ENCODE assay signal across 10 cellular contexts in genomic region chr16:29996773-29997250, GRCh38. TPM values are rescaled to one million over a fixed set of nuclear protein-coding genes. Genes with fewer than 3 reads are reported as not detected.
DNase-seq lines count a peak whose midpoint lies in the region; ATAC-seq, FAIRE-seq and TF ChIP-seq lines count a peak whose summit lies in the region.
"Had no signal": no experiment of that assay in that cellular context is flagged by ENCODE, and none has a peak within 500 bp of the region (broad histone marks: within the 10 kb centered on the region; RNA-seq: fewer than 3 reads in every experiment).

No MANE protein-coding gene starts in this region.

- H3K27ac ChIP-seq in kidney (ENCODE audit: low read depth in 2 of 2, low read length in 2 of 2) (no peak overlapping the region), thoracic aorta (peak overlapping the region in 1 of 2 donors; percentile 96)

- FAIRE-seq in kidney (lab: Jason Lieb, UNC): no peak

- H3K36me3 ChIP-seq in kidney (ENCODE audit: control insufficient read depth in 1 of 2, insufficient read depth in 2 of 2, low read length in 2 of 2): peaks cover 4 to 24% of the 10 kb centered on the region in 2 donors
- peaks cover 14% of the 10 kb centered on the region for H3K36me3 ChIP-seq in thoracic aorta

- H3K9ac ChIP-seq in kidney (ENCODE audit: low read length in 2 of 2): peak overlapping the region; percentile 63 to 99

- H3K4me1 ChIP-seq in kidney (ENCODE audit: control insufficient read depth in 1 of 2, insufficient read depth in 1 of 2, low read depth in 1 of 2, low read length in 2 of 2) (peaks cover 14 to 16% of the 10 kb centered on the region in 2 donors), thoracic aorta (ENCODE audit: control insufficient read depth in 1 of 2, low read depth in 2 of 2) (peaks cover 12 to 20% of the 10 kb centered on the region in 2 donors)

- peak overlapping the region; percentile 98 to 99 for H3K4me3 ChIP-seq in kidney (ENCODE audit: low read length in 2 of 2)
- H3K4me3 ChIP-seq in thoracic aorta: peak overlapping the region; percentile 86

- H3K27me3 Mint-ChIP-seq in activated CD4-positive, alpha-beta T cell treated with anti-CD3 and anti-CD28 coated beads, Interleukin-2, amount 10 ng/mL, durations not matched to agents 7 days and 5 days: no peaks in the 10 kb centered on the region
- no peaks in the 10 kb centered on the region for H3K27me3 Mint-ChIP-seq in activated T-helper 2 cell treated with anti-CD3 and anti-CD28 coated beads, Interferon-gamma antibody, Interleukin-2, Interleukin-4, amounts not matched to agents 10 μg/mL and 5 μg/mL and 100 μg/mL, durations not matched to agents 14 hours and 24 hours and 36 hours (ENCODE audit: low read depth)

- peak overlapping the region; percentile 96 for H3K27ac Mint-ChIP-seq in activated CD4-positive, alpha-beta T cell treated with anti-CD3 and anti-CD28 coated beads, Interleukin-2, amount 10 ng/mL, durations not matched to agents 7 days and 5 days
- H3K27ac Mint-ChIP-seq in activated T-helper 2 cell treated with anti-CD3 and anti-CD28 coated beads, Interferon-gamma antibody, Interleukin-2, Interleukin-4, amounts not matched to agents 10 μg/mL and 5 μg/mL and 100 μg/mL, durations not matched to agents 14 hours and 24 hours and 36 hours: peak overlapping the region; percentile 96

- no peak for DNase-seq in activated CD4-positive, alpha-beta T cell treated with anti-CD3 and anti-CD28 coated beads, Interleukin-2, amount 10 ng/mL, durations not matched to agents 7 days and 5 days
- no peak for DNase-seq in activated CD4-positive, alpha-beta T cell treated with anti-CD3 and anti-CD28 coated beads, Interleukin-2, amount 50 U/mL, for 1 hour
- DNase-seq in activated T-helper 2 cell treated with anti-CD3 and anti-CD28 coated beads, Interferon-gamma antibody, Interleukin-2, Interleukin-4, amounts not matched to agents 10 μg/mL and 5 μg/mL and 100 μg/mL, durations not matched to agents 14 hours and 24 hours and 36 hours (ENCODE audit: low spot score): no peak
- DNase-seq in kidney (no peak), thoracic aorta (ENCODE audit: low spot score) (no peak), anterior cingulate cortex (lab: John Stamatoyannopoulos, UW) (no peak)

- H3K27me3 ChIP-seq in thoracic aorta (replicated peaks; ENCODE audit: insufficient read depth): no peaks in the 10 kb centered on the region

- no peaks in the 10 kb centered on the region for H3K9me3 Mint-ChIP-seq in activated CD4-positive, alpha-beta T cell treated with anti-CD3 and anti-CD28 coated beads, Interleukin-2, amount 10 ng/mL, durations not matched to agents 7 days and 5 days
- H3K9me3 Mint-ChIP-seq in activated T-helper 2 cell treated with anti-CD3 and anti-CD28 coated beads, Interferon-gamma antibody, Interleukin-2, Interleukin-4, amounts not matched to agents 10 μg/mL and 5 μg/mL and 100 μg/mL, durations not matched to agents 14 hours and 24 hours and 36 hours: no peaks in the 10 kb centered on the region

- H3K9me3 ChIP-seq in kidney (ENCODE audit: control insufficient read depth in 1 of 2, low read length in 2 of 2): no peaks in the 10 kb centered on the region
- no peaks in the 10 kb centered on the region for H3K9me3 ChIP-seq in thoracic aorta

- CTCF ChIA-PET in activated CD4-positive, alpha-beta T cell treated with anti-CD3 and anti-CD28 coated beads, Interleukin-2, amount 10 ng/mL, durations not matched to agents 7 days and 5 days (lab: Charles Lee): interaction anchor here (1.3 kb wide), 1 partner anchor 18 kb away, joined by 4 read pairs; no protein-coding TSS in a partner anchor

- TF ChIP-seq CTCF in kidney (IDR thresholded peaks at IDR 0.05; ENCODE audit: borderline replicate concordance, extremely low read depth, insufficient read depth) (no peak), thoracic aorta (IDR thresholded peaks at IDR 0.05) (no peak)

- H3K36me3 Mint-ChIP-seq in activated CD4-positive, alpha-beta T cell treated with anti-CD3 and anti-CD28 coated beads, Interleukin-2, amount 10 ng/mL, durations not matched to agents 7 days and 5 days (ENCODE audit: low read depth): peaks cover 40% of the 10 kb centered on the region
- H3K36me3 Mint-ChIP-seq in activated T-helper 2 cell treated with anti-CD3 and anti-CD28 coated beads, Interferon-gamma antibody, Interleukin-2, Interleukin-4, amounts not matched to agents 10 μg/mL and 5 μg/mL and 100 μg/mL, durations not matched to agents 14 hours and 24 hours and 36 hours (ENCODE audit: low read depth): peaks cover 67% of the 10 kb centered on the region

- no peak for ATAC-seq in thoracic aorta (ENCODE audit: insufficient number of reproducible peaks, low FRiP score, low read depth)
- ATAC-seq in HG02798 (IDR thresholded peaks at IDR 0.05; ENCODE audit: poor library complexity, unreplicated experiment): no peak
- no peak for ATAC-seq in HG03095 (IDR thresholded peaks at IDR 0.05; ENCODE audit: unreplicated experiment)

- peak overlapping the region; percentile 98 for H3K4me3 Mint-ChIP-seq in activated CD4-positive, alpha-beta T cell treated with anti-CD3 and anti-CD28 coated beads, Interleukin-2, amount 10 ng/mL, durations not matched to agents 7 days and 5 days
- peak overlapping the region; percentile 98 for H3K4me3 Mint-ChIP-seq in activated T-helper 2 cell treated with anti-CD3 and anti-CD28 coated beads, Interferon-gamma antibody, Interleukin-2, Interleukin-4, amounts not matched to agents 10 μg/mL and 5 μg/mL and 100 μg/mL, durations not matched to agents 14 hours and 24 hours and 36 hours (ENCODE audit: low read depth)

- H3K4me1 Mint-ChIP-seq in activated CD4-positive, alpha-beta T cell treated with anti-CD3 and anti-CD28 coated beads, Interleukin-2, amount 10 ng/mL, durations not matched to agents 7 days and 5 days: peaks cover 37% of the 10 kb centered on the region
- H3K4me1 Mint-ChIP-seq in activated T-helper 2 cell treated with anti-CD3 and anti-CD28 coated beads, Interferon-gamma antibody, Interleukin-2, Interleukin-4, amounts not matched to agents 10 μg/mL and 5 μg/mL and 100 μg/mL, durations not matched to agents 14 hours and 24 hours and 36 hours (ENCODE audit: low read depth): peaks cover 22% of the 10 kb centered on the region

- POLR2A ChIA-PET in activated CD4-positive, alpha-beta T cell treated with anti-CD3 and anti-CD28 coated beads, Interleukin-2, amount 10 ng/mL, durations not matched to agents 7 days and 5 days (lab: Charles Lee): interaction anchor here (0.6 kb wide), 1 partner anchor 68 kb away, joined by 6 read pairs; no protein-coding TSS in a partner anchor

- intact Hi-C loops in activated T-helper 2 cell treated with anti-CD3 and anti-CD28 coated beads, Interferon-gamma antibody, Interleukin-2, Interleukin-4, amounts not matched to agents 10 μg/mL and 5 μg/mL and 100 μg/mL, durations not matched to agents 14 hours and 24 hours and 36 hours (cut with micrococcal nuclease): loop anchor here (10.0 kb wide), 1 partner anchor 132 kb away; the partner anchor contains the start of gene CDIPT
- intact Hi-C loops in kidney (cut with DNase I): no loop called here

RNA-seq across cellular contexts. Expression of gene INO80E, which starts 0.8 kb away (rescaled TPM):
- 100 to 1,000 TPM; 113 to 134 TPM for total RNA-seq in activated CD4-positive, alpha-beta T cell treated with anti-CD3 and anti-CD28 coated beads, Interleukin-2, amount 10 ng/mL, durations not matched to agents 7 days and 5 days
- 112 and 119 TPM in 2 replicates for total RNA-seq in activated T-helper 2 cell treated with anti-CD3 and anti-CD28 coated beads, Interferon-gamma antibody, Interleukin-2, Interleukin-4, amounts not matched to agents 10 μg/mL and 5 μg/mL and 100 μg/mL, durations not matched to agents 14 hours and 24 hours and 36 hours
- 74.1 TPM for total RNA-seq in kidney
- 52.7 TPM for polyA plus RNA-seq in kidney (ENCODE audit: insufficient read depth, low read depth, low replicate concordance)
- total RNA-seq in thoracic aorta: 10 to 100 TPM; 67.4 to 81.8 TPM

RNA-seq across cellular contexts. Expression of gene HIRIP3, which starts 1.4 kb away (rescaled TPM):
- total RNA-seq in activated CD4-positive, alpha-beta T cell treated with anti-CD3 and anti-CD28 coated beads, Interleukin-2, amount 10 ng/mL, durations not matched to agents 7 days and 5 days: 10 to 100 TPM; 37.0 to 45.0 TPM
- total RNA-seq in activated T-helper 2 cell treated with anti-CD3 and anti-CD28 coated beads, Interferon-gamma antibody, Interleukin-2, Interleukin-4, amounts not matched to agents 10 μg/mL and 5 μg/mL and 100 μg/mL, durations not matched to agents 14 hours and 24 hours and 36 hours: 40.3 and 40.7 TPM in 2 replicates
- 16.0 TPM for total RNA-seq in kidney
- 18.7 TPM for polyA plus RNA-seq in kidney (ENCODE audit: insufficient read depth, low read depth, low replicate concordance)
- 10 to 100 TPM in 1 of 2 donors, 1 to 10 TPM in 1; 6.1 to 17.7 TPM for total RNA-seq in thoracic aorta

RNA-seq across cellular contexts. Expression of gene DOC2A, which starts 14.0 kb away (rescaled TPM):
- under 1 TPM; 0.19 to 0.30 TPM for total RNA-seq in activated CD4-positive, alpha-beta T cell treated with anti-CD3 and anti-CD28 coated beads, Interleukin-2, amount 10 ng/mL, durations not matched to agents 7 days and 5 days
- total RNA-seq in activated T-helper 2 cell treated with anti-CD3 and anti-CD28 coated beads, Interferon-gamma antibody, Interleukin-2, Interleukin-4, amounts not matched to agents 10 μg/mL and 5 μg/mL and 100 μg/mL, durations not matched to agents 14 hours and 24 hours and 36 hours: 0.87 and 1.2 TPM in 2 replicates
- 1.9 TPM for total RNA-seq in kidney
- 3.5 TPM for polyA plus RNA-seq in kidney (ENCODE audit: insufficient read depth, low read depth, low replicate concordance)
- under 1 TPM in 1 of 2 donors, not detected in 1; 0.56 TPM for total RNA-seq in thoracic aorta
- total RNA-seq: RPMI7951 had no signal

RNA-seq across cellular contexts. Expression of gene TAOK2, which starts 23.1 kb away (rescaled TPM):
- 10 to 100 TPM; 47.7 to 48.8 TPM for total RNA-seq in activated CD4-positive, alpha-beta T cell treated with anti-CD3 and anti-CD28 coated beads, Interleukin-2, amount 10 ng/mL, durations not matched to agents 7 days and 5 days
- 36.0 and 36.5 TPM in 2 replicates for total RNA-seq in activated T-helper 2 cell treated with anti-CD3 and anti-CD28 coated beads, Interferon-gamma antibody, Interleukin-2, Interleukin-4, amounts not matched to agents 10 μg/mL and 5 μg/mL and 100 μg/mL, durations not matched to agents 14 hours and 24 hours and 36 hours
- total RNA-seq in kidney: 54.3 TPM
- polyA plus RNA-seq in kidney (ENCODE audit: insufficient read depth, low read depth, low replicate concordance): 19.6 TPM
- total RNA-seq in thoracic aorta: 10 to 100 TPM; 54.6 to 55.0 TPM

RNA-seq across cellular contexts. Expression of gene C16orf92, which starts 26.2 kb away (rescaled TPM):
- not detected for total RNA-seq in activated CD4-positive, alpha-beta T cell treated with anti-CD3 and anti-CD28 coated beads, Interleukin-2, amount 10 ng/mL, durations not matched to agents 7 days and 5 days
- total RNA-seq in activated T-helper 2 cell treated with anti-CD3 and anti-CD28 coated beads, Interferon-gamma antibody, Interleukin-2, Interleukin-4, amounts not matched to agents 10 μg/mL and 5 μg/mL and 100 μg/mL, durations not matched to agents 14 hours and 24 hours and 36 hours: not detected in 2 replicates
- total RNA-seq in kidney (not detected), thoracic aorta (not detected)
- polyA plus RNA-seq in kidney (ENCODE audit: insufficient read depth, low read depth, low replicate concordance): not detected
- total RNA-seq: posterior vena cava, RPMI7951 had no signal
